22 cellular contexts compared by ENCODE assay signal in the genomic region with DNA sequence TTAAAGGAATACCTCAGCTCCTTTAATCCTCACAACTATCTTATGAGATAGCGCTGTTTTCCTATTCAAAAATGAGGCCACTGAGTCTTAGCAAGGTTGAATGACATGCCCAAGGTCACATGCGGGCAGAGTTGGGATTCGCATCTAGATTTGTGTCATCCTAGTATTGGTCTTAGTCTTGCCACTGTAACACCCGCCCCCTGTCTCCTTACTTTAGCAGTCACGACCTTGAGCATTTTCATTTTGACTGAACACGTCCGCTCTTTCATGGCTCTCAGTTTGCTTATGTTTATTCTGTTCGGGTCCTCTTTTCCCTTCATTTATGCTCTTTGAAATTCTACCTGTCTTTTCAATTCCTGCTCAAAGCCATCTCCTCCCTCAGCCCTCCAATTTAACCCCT.
"Had no signal": no experiment of that assay in that cellular context is flagged by ENCODE, and none has a peak within 500 bp of the region (broad histone marks: within the 10 kb centered on the region; RNA-seq: fewer than 3 reads in every experiment).

No MANE protein-coding gene starts in this region.

- H3K4me3 ChIP-seq: dorsolateral prefrontal cortex, gastrocnemius medialis, lung, mucosa of descending colon, pancreas, right lobe of liver, smooth muscle cell, suprapubic skin, transverse colon, upper lobe of right lung, uterus had no signal

- ATAC-seq: gastrocnemius medialis; left ventricle myocardium superior; mucosa of descending colon; natural killer cell treated with Interleukin-12 subunit alpha and Interleukin-12 subunit beta and Interleukin-15 and Interleukin-18, amount 100 ng/mL, for 72 hours; pancreas; right lobe of liver; stimulated activated naive CD8-positive, alpha-beta T cell treated with anti-CD3 and anti-CD28 coated beads, Interleukin-15, amount 100 ng/mL, for 72 hours; upper lobe of right lung had no signal

- DNase-seq: dorsolateral prefrontal cortex; effector CD4-positive, alpha-beta T cell; gastrocnemius medialis; head of caudate nucleus; left ventricle myocardium superior; mucosa of descending colon; naive B cell; pancreas; right lobe of liver; stimulated activated CD4-positive, alpha-beta T cell treated with anti-CD3 and anti-CD28 coated beads, Interleukin-12 subunit alpha, Interleukin-12 subunit beta, amount 100 ng/mL, for 4 hours; stimulated activated CD4-positive, alpha-beta T cell treated with anti-CD3 and anti-CD28 coated beads, Interleukin-1b, Interleukin-23, amount 100 ng/mL, for 48 hours; stimulated activated CD4-positive, alpha-beta T cell treated with anti-CD3 and anti-CD28 coated beads, Interleukin-4, amount 100 ng/mL, for 1 hour; stimulated activated CD8-positive, alpha-beta memory T cell treated with anti-CD3 and anti-CD28 coated beads, Interleukin-4, amount 100 ng/mL, for 48 hours; stimulated activated naive CD4-positive, alpha-beta T cell; stimulated activated naive CD8-positive, alpha-beta T cell treated with anti-CD3 and anti-CD28 coated beads, Interleukin-15, amount 100 ng/mL, for 72 hours; transverse colon; upper lobe of right lung; uterus had no signal
